ENCODE assay signal across 17 cellular contexts in genomic region chr16:8851761-8852403, GRCh38. TPM values are rescaled to one million over a fixed set of nuclear protein-coding genes. Genes with fewer than 3 reads are reported as not detected.
A peak's percentile ranks its signal among the peaks of the same experiment; 100 is the strongest.
DNase-seq lines count a peak whose midpoint lies in the region; ATAC-seq, FAIRE-seq and TF ChIP-seq lines count a peak whose summit lies in the region.
"Had no signal": no experiment of that assay in that cellular context is flagged by ENCODE, and none has a peak within 500 bp of the region (broad histone marks: within the 10 kb centered on the region; RNA-seq: fewer than 3 reads in every experiment).

No MANE protein-coding gene starts in this region.

- H3K9ac ChIP-seq in H1 (replicated peaks in 1 of 4; ENCODE audit: extremely low read depth in 1 of 4, low read depth in 3 of 4, low read length in 3 of 4) (no peak overlapping the region), smooth muscle cell (ENCODE audit: low read depth) (no peak overlapping the region)

- no peak overlapping the region for H4K8ac ChIP-seq in H1 (ENCODE audit: extremely low read depth, insufficient read depth, low read length)

- ATAC-seq in HG02981 (IDR thresholded peaks at IDR 0.05; ENCODE audit: unreplicated experiment): no peak
- ATAC-seq: left lobe of liver had no signal

- H3K18ac ChIP-seq in H1 (ENCODE audit: extremely low read depth, low read length): no peak overlapping the region

- H4K5ac ChIP-seq in H1 (ENCODE audit: insufficient read length, low read depth, low read length): no peak overlapping the region

- H3K23ac ChIP-seq in H1 (ENCODE audit: insufficient read length): no peak overlapping the region

- no peak for FAIRE-seq in H1 (lab: Jason Lieb, UNC)
- FAIRE-seq: RCC 7860 had no signal

- H2AFZ ChIP-seq in H1 (ENCODE audit: low read length) (no peak overlapping the region), smooth muscle cell (ENCODE audit: low read depth) (no peak overlapping the region)

- peaks cover 27 to 83% (median 40%) of the 10 kb centered on the region in 4 experiments; a peak in 7 of 8 replicates for H3K36me3 ChIP-seq in H1 (ENCODE audit: control insufficient read depth in 2 of 4, insufficient read depth in 4 of 4, low read length in 3 of 4)
- peaks cover 4% of the 10 kb centered on the region for H3K36me3 ChIP-seq in smooth muscle cell (ENCODE audit: low read depth)

- H3K23me2 ChIP-seq in H1 (ENCODE audit: low read depth, low read length): no peaks in the 10 kb centered on the region

- POLR2A ChIA-PET in RWPE1 (lab: Yijun Ruan, JAX; ENCODE audit: low non-redundant PET) (interaction anchor here (0.6 kb wide), 1 partner anchor 41 kb away, joined by 4 read pairs; no protein-coding TSS in a partner anchor), H1 (lab: Charles Lee; ENCODE audit: partially characterized antibody) (interaction anchor here (0.7 to 24.4 kb wide), 6 partner anchors 20 to 175 kb away, joined by 3 to 456 read pairs (median 3); partner anchors contain the start of genes CARHSP1 and LITAFD)

- DNase-seq in activated effector memory CD4-positive, alpha-beta T cell treated with anti-CD3 and anti-CD28 coated beads, Interleukin-2, amount 50 U/mL, for 16 hours: peak; percentile 33
- DNase-seq in activated effector memory CD4-positive, alpha-beta T cell treated with Interleukin-2 at 50 U/mL for 16 hours: no peak
- DNase-seq in RWPE1 (ENCODE audit: low spot score): no peak
- DNase-seq in H1 (ENCODE audit: low read depth in 1 of 2, low spot score in 2 of 2): no peak
- no peak for DNase-seq in smooth muscle cell (lab: John Stamatoyannopoulos, UW; ENCODE audit: unreplicated experiment)
- DNase-seq in central memory CD4-positive, alpha-beta T cell: no peak
- DNase-seq in cerebellar cortex (ENCODE audit: low spot score): no peak
- DNase-seq: activated T-cell treated with anti-CD3 and anti-CD28 coated beads, Interleukin-2, amount 50 U/mL, for 48 hours; IMR-90; NCI-H1417 treated with DMSO at 0.1 percent for 48 hours; NCI-H526 had no signal

- H3K56ac ChIP-seq in H1 (replicated peaks; ENCODE audit: insufficient read length, low read depth, low read length): no peak overlapping the region

- H3K27ac ChIP-seq in RWPE1: peak overlapping the region; percentile 96
- H3K27ac ChIP-seq in H1 (ENCODE audit: low read depth, low read length): no peak overlapping the region
- peak overlapping the region; percentile 47 for H3K27ac ChIP-seq in smooth muscle cell (ENCODE audit: low read depth)

- TF ChIP-seq CTCF in RWPE1 (conservative IDR thresholded peaks at IDR 0.05; ENCODE audit: low read depth) (no peak), H1 (IDR thresholded peaks at IDR 0.05; ENCODE audit: control extremely low read depth in 1 of 3, insufficient read depth in 1 of 3, low read depth in 1 of 3, low read length in 3 of 3) (no peak), smooth muscle cell (IDR thresholded peaks at IDR 0.05; ENCODE audit: borderline replicate concordance, insufficient read depth, poor library complexity, severe bottlenecking) (no peak)

- CTCF ChIA-PET in RWPE1 (lab: Yijun Ruan, JAX) (interaction anchor here (0.8 kb wide), 1 partner anchor 28 kb away, joined by 3 read pairs; no protein-coding TSS in a partner anchor), H1 (lab: Charles Lee; ENCODE audit: partially characterized antibody) (interaction anchor here (0.6 to 8.8 kb wide), 9 partner anchors 8 to 349 kb away, joined by 3 to 90 read pairs (median 4); partner anchors contain the start of gene CARHSP1)

- H3K4me1 ChIP-seq in H1 (replicated peaks in 1 of 4; ENCODE audit: control insufficient read depth in 3 of 4, insufficient read depth in 4 of 4, low read length in 3 of 4) (peaks cover 0 to 21% (median 9%) of the 10 kb centered on the region in 4 experiments; a peak in 6 of 7 replicates), smooth muscle cell (ENCODE audit: low read depth) (no peaks in the 10 kb centered on the region)

- no peak overlapping the region for H2BK12ac ChIP-seq in H1 (ENCODE audit: low read depth, low read length)

- WGBS in H1 (ENCODE audit: extremely low coverage in 1 of 2, insufficient coverage in 1 of 2, insufficient read length in 1 of 2, insufficient replicate concordance in 2 of 2, low coverage in 1 of 2, low lambda C conversion rate in 2 of 2, missing lambda C conversion rate in 1 of 2), 2 experiments: 89% methylated on average over 8 of the region's 8 CpGs; no CpG with 5 or more reads in 1 of the 2 experiments
- 94% methylated on average over 8 of the region's 8 CpGs for WGBS in smooth muscle cell (ENCODE audit: low lambda C conversion rate)

- TF ChIP-seq RAD21 in H1 (IDR thresholded peaks at IDR 0.05 in 1 of 2, conservative IDR thresholded peaks at IDR 0.05 in 1 of 2; ENCODE audit: low read depth in 2 of 2, low read length in 2 of 2): no peak

- peaks cover 34% of the 10 kb centered on the region for H3F3A ChIP-seq in smooth muscle cell (ENCODE audit: low read depth)

- H3K14ac ChIP-seq in H1 (ENCODE audit: insufficient read length): no peak overlapping the region

- peaks cover 0 to 3% of the 10 kb centered on the region in 2 experiments; a peak in 1 of 4 replicates for H3K79me2 ChIP-seq in H1 (ENCODE audit: control insufficient read depth in 1 of 2, insufficient read depth in 2 of 2, low read length in 2 of 2)
- H3K79me2 ChIP-seq in smooth muscle cell (ENCODE audit: low read depth): no peaks in the 10 kb centered on the region

- no peak overlapping the region for H2BK120ac ChIP-seq in H1 (replicated peaks; ENCODE audit: low read depth, low read length)

- no peak for TF ChIP-seq EP300 in H1 (IDR thresholded peaks at IDR 0.05; ENCODE audit: borderline replicate concordance in 1 of 2, low read depth in 2 of 2, low read length in 2 of 2)

- H3K79me1 ChIP-seq in H1 (ENCODE audit: low read depth, low read length): peaks cover 3% of the 10 kb centered on the region

- H2BK5ac ChIP-seq in H1 (ENCODE audit: low read depth, low read length): no peak overlapping the region

- no peak overlapping the region for H4K91ac ChIP-seq in H1 (replicated peaks; ENCODE audit: insufficient read length, low read length)

- H4K20me1 ChIP-seq in H1 (replicated peaks in 1 of 2; ENCODE audit: control insufficient read depth in 1 of 2, insufficient read depth in 2 of 2, low read length in 2 of 2) (peaks cover 16 to 29% of the 10 kb centered on the region in 2 experiments), smooth muscle cell (ENCODE audit: low read depth) (peaks cover 92% of the 10 kb centered on the region)

- no peak overlapping the region for H3K4me2 ChIP-seq in H1 (ENCODE audit: insufficient read depth in 1 of 2, low read depth in 2 of 2, low read length in 2 of 2)
- H3K4me2 ChIP-seq in smooth muscle cell: no peak overlapping the region

- H2BK20ac ChIP-seq in H1 (ENCODE audit: low read length): no peak overlapping the region

- TF ChIP-seq POLR2A in H1 (IDR thresholded peaks at IDR 0.05; ENCODE audit: control extremely low read depth in 1 of 2, low read depth in 2 of 2, low read length in 2 of 2): no peak

- H3K9me3 ChIP-seq in H1 (ENCODE audit: insufficient read depth in 2 of 2, low read depth in 1 of 2, low read length in 1 of 2): no peaks in the 10 kb centered on the region
- no peaks in the 10 kb centered on the region for H3K9me3 ChIP-seq in smooth muscle cell (replicated peaks; ENCODE audit: low read depth)

- no peak overlapping the region for H2AK5ac ChIP-seq in H1 (ENCODE audit: low read depth, low read length)

- H3K27me3 ChIP-seq in H1 (replicated peaks in 1 of 4; ENCODE audit: control insufficient read depth in 3 of 4, extremely low read depth in 1 of 4, insufficient read depth in 3 of 4, low read length in 3 of 4) (no peaks in the 10 kb centered on the region), smooth muscle cell (ENCODE audit: low read depth) (no peaks in the 10 kb centered on the region)
- H3K27me3 ChIP-seq: cardiac muscle cell had no signal

- no peak overlapping the region for H2BK15ac ChIP-seq in H1 (ENCODE audit: low read length)

- H3K4me3 ChIP-seq in H1 (ENCODE audit: extremely low read depth in 1 of 4, insufficient read depth in 2 of 4, low read depth in 3 of 4, low read length in 4 of 4) (no peak overlapping the region), smooth muscle cell (no peak overlapping the region)
- H3K4me3 ChIP-seq: cardiac muscle cell had no signal

- H3K4ac ChIP-seq in H1 (replicated peaks; ENCODE audit: insufficient read length, low read depth, low read length): no peak overlapping the region

RNA-seq across cellular contexts. Expression of gene CARHSP1, which starts 16.9 kb away (rescaled TPM):
- 300 and 326 TPM in 2 replicates for total RNA-seq in H1 (2021; fragmentation: NEBNext Ultra II Directional; extraction: Animal tissue kit (Norgen Biotek cat#: 25700))
- polyA plus RNA-seq in H1 (2011; rRNA removed) (292 and 364 TPM in 2 replicates), smooth muscle cell (94.0 and 118 TPM in 2 replicates)
- 283 TPM for polyA plus RNA-seq in H1 (2011; cell fraction: cytosol; rRNA removed)
- polyA plus RNA-seq in H1 (2011; cell fraction: nucleus; rRNA removed): 318 TPM
- polyA plus RNA-seq in H1 (2012, experiment 1 of 2): 259 to 418 TPM (median 380 TPM) in 4 replicates
- polyA plus RNA-seq in H1 (2012, experiment 2 of 2): 407 TPM
- polyA plus RNA-seq in H1 (2013, experiment 1 of 2): 117 TPM
- polyA plus RNA-seq in H1 (2013, experiment 2 of 2): 115 TPM
- polyA minus RNA-seq in H1 (2011; rRNA and poly(A)+ RNA removed): 252 and 270 TPM in 2 replicates
- polyA minus RNA-seq in H1 (2011; cell fraction: cytosol; rRNA and poly(A)+ RNA removed): 191 TPM
- polyA minus RNA-seq in H1 (2011; cell fraction: nucleus; rRNA and poly(A)+ RNA removed): 137 TPM
- 62.6 and 74.1 TPM in 2 replicates for total RNA-seq in smooth muscle cell

RNA-seq across cellular contexts. Expression of gene LITAFD, which starts 30.3 kb away (rescaled TPM):
- not detected in 2 replicates for total RNA-seq in H1 (2021; fragmentation: NEBNext Ultra II Directional; extraction: Animal tissue kit (Norgen Biotek cat#: 25700))
- polyA plus RNA-seq in H1 (2011; rRNA removed) (not detected in 2 replicates), smooth muscle cell (0.37 TPM in 1 of 2 replicates, not detected in the other)
- not detected for polyA plus RNA-seq in H1 (2011; cell fraction: cytosol; rRNA removed)
- not detected for polyA plus RNA-seq in H1 (2011; cell fraction: nucleus; rRNA removed)
- polyA plus RNA-seq in H1 (2012, experiment 1 of 2): not detected in 4 replicates
- not detected for polyA plus RNA-seq in H1 (2012, experiment 2 of 2)
- polyA plus RNA-seq in H1 (2013, experiment 1 of 2): not detected
- not detected for polyA plus RNA-seq in H1 (2013, experiment 2 of 2)
- polyA minus RNA-seq in H1 (2011; rRNA and poly(A)+ RNA removed): not detected in 2 replicates
- polyA minus RNA-seq in H1 (2011; cell fraction: cytosol; rRNA and poly(A)+ RNA removed): not detected
- polyA minus RNA-seq in H1 (2011; cell fraction: nucleus; rRNA and poly(A)+ RNA removed): not detected
- total RNA-seq in smooth muscle cell: not detected in 2 replicates
- total RNA-seq: cardiac muscle cell, epithelial cell of proximal tubule, IMR-90, left lobe of liver, omental fat pad had no signal
- polyA plus RNA-seq: IMR-90 had no signal

RNA-seq across cellular contexts. Expression of gene PMM2, which starts 54.2 kb away (rescaled TPM):
- 47.0 and 49.4 TPM in 2 replicates for total RNA-seq in H1 (2021; fragmentation: NEBNext Ultra II Directional; extraction: Animal tissue kit (Norgen Biotek cat#: 25700))
- polyA plus RNA-seq in H1 (2011; rRNA removed) (26.2 and 40.0 TPM in 2 replicates), smooth muscle cell (33.5 and 40.6 TPM in 2 replicates)
- 30.8 TPM for polyA plus RNA-seq in H1 (2011; cell fraction: cytosol; rRNA removed)
- polyA plus RNA-seq in H1 (2011; cell fraction: nucleus; rRNA removed): 27.0 TPM
- polyA plus RNA-seq in H1 (2012, experiment 1 of 2): 37.0 to 41.9 TPM (median 40.4 TPM) in 4 replicates
- polyA plus RNA-seq in H1 (2012, experiment 2 of 2): 33.6 TPM
- polyA plus RNA-seq in H1 (2013, experiment 1 of 2): 47.0 TPM
- polyA plus RNA-seq in H1 (2013, experiment 2 of 2): 45.2 TPM
- 15.1 TPM in 2 replicates for polyA minus RNA-seq in H1 (2011; rRNA and poly(A)+ RNA removed)
- polyA minus RNA-seq in H1 (2011; cell fraction: cytosol; rRNA and poly(A)+ RNA removed): 23.6 TPM
- 22.8 TPM for polyA minus RNA-seq in H1 (2011; cell fraction: nucleus; rRNA and poly(A)+ RNA removed)
- total RNA-seq in smooth muscle cell: 31.4 and 47.5 TPM in 2 replicates

RNA-seq across cellular contexts. Expression of gene TMEM186, which starts 54.4 kb away (rescaled TPM):
- 13.1 and 14.3 TPM in 2 replicates for total RNA-seq in H1 (2021; fragmentation: NEBNext Ultra II Directional; extraction: Animal tissue kit (Norgen Biotek cat#: 25700))
- polyA plus RNA-seq in H1 (2011; rRNA removed): 10.5 and 13.1 TPM in 2 replicates
- 14.6 TPM for polyA plus RNA-seq in H1 (2011; cell fraction: cytosol; rRNA removed)
- polyA plus RNA-seq in H1 (2011; cell fraction: nucleus; rRNA removed): 9.6 TPM
- polyA plus RNA-seq in H1 (2012, experiment 1 of 2): 17.3 to 18.4 TPM (median 17.8 TPM) in 4 replicates
- 6.8 TPM for polyA plus RNA-seq in H1 (2012, experiment 2 of 2)
- polyA plus RNA-seq in H1 (2013, experiment 1 of 2): 9.0 TPM
- 9.3 TPM for polyA plus RNA-seq in H1 (2013, experiment 2 of 2)
- polyA minus RNA-seq in H1 (2011; rRNA and poly(A)+ RNA removed): 14.3 and 15.0 TPM in 2 replicates
- polyA minus RNA-seq in H1 (2011; cell fraction: cytosol; rRNA and poly(A)+ RNA removed): 6.2 TPM
- polyA minus RNA-seq in H1 (2011; cell fraction: nucleus; rRNA and poly(A)+ RNA removed): 7.2 TPM
- total RNA-seq in smooth muscle cell: 1.1 and 1.3 TPM in 2 replicates
- 9.7 and 10.6 TPM in 2 replicates for polyA plus RNA-seq in smooth muscle cell
